ENCODE assay signal across 1 cellular context in the genomic region with DNA sequence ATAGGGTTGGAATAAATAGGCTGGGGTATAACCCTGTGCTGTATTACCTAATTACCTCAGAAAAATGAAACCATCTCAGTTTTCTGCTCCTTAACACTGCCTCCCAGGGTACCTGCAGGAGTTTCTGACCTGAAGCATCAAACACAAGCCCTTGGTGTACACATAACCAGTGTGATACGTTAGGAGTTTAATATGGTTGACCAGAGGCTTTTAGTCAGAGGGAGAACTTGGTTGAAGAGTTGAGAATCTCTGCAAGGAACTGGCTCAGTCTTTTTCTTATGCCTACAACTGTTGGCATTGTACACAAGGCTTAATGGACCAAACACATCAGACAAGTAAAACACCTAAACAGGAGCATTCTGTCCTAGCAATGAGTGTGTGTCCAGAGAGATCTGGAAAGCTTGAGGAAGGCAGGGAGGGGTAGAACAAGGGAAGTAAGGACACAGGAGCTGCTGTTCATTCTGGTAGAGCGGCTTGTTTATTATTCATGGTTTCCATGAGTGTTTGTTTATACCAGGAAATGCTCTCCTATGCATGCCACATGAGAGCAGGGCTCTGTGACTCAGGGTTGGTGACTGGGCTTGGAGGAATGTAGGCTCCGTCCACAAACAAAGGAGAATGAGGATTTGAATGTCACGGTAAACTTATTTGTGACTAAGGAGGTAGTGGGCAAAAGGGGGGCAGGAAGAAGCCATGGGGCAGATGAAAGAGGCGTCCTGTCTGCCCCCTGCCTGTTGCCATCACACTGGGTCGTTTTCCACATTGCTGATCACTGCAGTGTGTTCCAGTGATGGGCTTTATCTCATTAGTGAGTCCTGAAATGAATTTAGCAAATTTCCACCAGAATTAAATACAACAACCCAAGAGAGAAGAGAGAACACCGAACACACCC.
TF ChIP-seq lines count a peak whose summit lies in the region.

No MANE protein-coding gene starts in this region.

TF ChIP-seq in HepG2, 621 proteins besides CTCF, POLR2A, EP300 and RAD21 (continued from another document and continues in another):
- no peak for TF ChIP-seq ZFX (CRISPR knock-in tag; IDR thresholded peaks at IDR 0.05; ENCODE audit: low read depth)
- no peak for TF ChIP-seq HNF4A (CRISPR knock-in tag; IDR thresholded peaks at IDR 0.05)
- TF ChIP-seq SOX6 (IDR thresholded peaks at IDR 0.05), result no peak
- peak; percentile 56; the same call in 1 of the 2 replicates for TF ChIP-seq SOX6 (CRISPR knock-in tag; IDR thresholded peaks at IDR 0.05)
- no peak for TF ChIP-seq SNAI1 (CRISPR knock-in tag; IDR thresholded peaks at IDR 0.05; ENCODE audit: borderline replicate concordance)
- no peak for TF ChIP-seq NFIC (IDR thresholded peaks at IDR 0.05; ENCODE audit: low read length)
- no peak for TF ChIP-seq POLR2G (IDR thresholded peaks at IDR 0.05; ENCODE audit: low read depth, low read length)
- TF ChIP-seq KLF12 (CRISPR knock-in tag; IDR thresholded peaks at IDR 0.05; ENCODE audit: borderline replicate concordance), result no peak
- TF ChIP-seq, protein P1, sequence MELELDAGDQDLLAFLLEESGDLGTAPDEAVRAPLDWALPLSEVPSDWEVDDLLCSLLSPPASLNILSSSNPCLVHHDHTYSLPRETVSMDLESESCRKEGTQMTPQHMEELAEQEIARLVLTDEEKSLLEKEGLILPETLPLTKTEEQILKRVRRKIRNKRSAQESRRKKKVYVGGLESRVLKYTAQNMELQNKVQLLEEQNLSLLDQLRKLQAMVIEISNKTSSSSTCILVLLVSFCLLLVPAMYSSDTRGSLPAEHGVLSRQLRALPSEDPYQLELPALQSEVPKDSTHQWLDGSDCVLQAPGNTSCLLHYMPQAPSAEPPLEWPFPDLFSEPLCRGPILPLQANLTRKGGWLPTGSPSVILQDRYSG (CRISPR knock-in tag; IDR thresholded peaks at IDR 0.05), result no peak
- TF ChIP-seq IRX3 (CRISPR knock-in tag; IDR thresholded peaks at IDR 0.05; ENCODE audit: borderline replicate concordance, low read depth), result no peak
- TF ChIP-seq, protein P2, sequence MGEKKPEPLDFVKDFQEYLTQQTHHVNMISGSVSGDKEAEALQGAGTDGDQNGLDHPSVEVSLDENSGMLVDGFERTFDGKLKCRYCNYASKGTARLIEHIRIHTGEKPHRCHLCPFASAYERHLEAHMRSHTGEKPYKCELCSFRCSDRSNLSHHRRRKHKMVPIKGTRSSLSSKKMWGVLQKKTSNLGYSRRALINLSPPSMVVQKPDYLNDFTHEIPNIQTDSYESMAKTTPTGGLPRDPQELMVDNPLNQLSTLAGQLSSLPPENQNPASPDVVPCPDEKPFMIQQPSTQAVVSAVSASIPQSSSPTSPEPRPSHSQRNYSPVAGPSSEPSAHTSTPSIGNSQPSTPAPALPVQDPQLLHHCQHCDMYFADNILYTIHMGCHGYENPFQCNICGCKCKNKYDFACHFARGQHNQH (CRISPR knock-in tag; IDR thresholded peaks at IDR 0.05), result no peak
- no peak for TF ChIP-seq ZC3H13 (CRISPR knock-in tag; IDR thresholded peaks at IDR 0.05)
- no peak for TF ChIP-seq SP140L (CRISPR knock-in tag; IDR thresholded peaks at IDR 0.05; ENCODE audit: borderline replicate concordance)
- no peak for TF ChIP-seq ZBTB1 (CRISPR knock-in tag; IDR thresholded peaks at IDR 0.05; ENCODE audit: borderline replicate concordance)
- TF ChIP-seq HDAC6 (IDR thresholded peaks at IDR 0.05; ENCODE audit: low read depth, low read length), result no peak
- no peak for TF ChIP-seq ZBTB7B (CRISPR knock-in tag; IDR thresholded peaks at IDR 0.05)
- TF ChIP-seq YEATS4 (CRISPR knock-in tag; IDR thresholded peaks at IDR 0.05; ENCODE audit: borderline replicate concordance), result no peak
- no peak for TF ChIP-seq KLF6 (CRISPR knock-in tag; IDR thresholded peaks at IDR 0.05)
- TF ChIP-seq PAX8 (CRISPR knock-in tag; IDR thresholded peaks at IDR 0.05; ENCODE audit: borderline replicate concordance), result no peak
- TF ChIP-seq ATF7-NPFF (CRISPR knock-in tag; IDR thresholded peaks at IDR 0.05; ENCODE audit: low read depth), result no peak
- no peak for TF ChIP-seq U2AF1 (optimal IDR thresholded peaks at IDR 0.05; ENCODE audit: low read depth, low read length)
- no peak for TF ChIP-seq NCOA1 (CRISPR knock-in tag; IDR thresholded peaks at IDR 0.05)
- TF ChIP-seq ZNF781 (CRISPR knock-in tag; IDR thresholded peaks at IDR 0.05; ENCODE audit: borderline replicate concordance, not compliant biosample characterization), result no peak
- peak; percentile 66; the same call in 1 of the 2 replicates for TF ChIP-seq RARA (CRISPR knock-in tag; IDR thresholded peaks at IDR 0.05)
- TF ChIP-seq SYNCRIP (IDR thresholded peaks at IDR 0.05; ENCODE audit: insufficient read depth, low read depth, low read length), result no peak
- TF ChIP-seq, protein P3, sequence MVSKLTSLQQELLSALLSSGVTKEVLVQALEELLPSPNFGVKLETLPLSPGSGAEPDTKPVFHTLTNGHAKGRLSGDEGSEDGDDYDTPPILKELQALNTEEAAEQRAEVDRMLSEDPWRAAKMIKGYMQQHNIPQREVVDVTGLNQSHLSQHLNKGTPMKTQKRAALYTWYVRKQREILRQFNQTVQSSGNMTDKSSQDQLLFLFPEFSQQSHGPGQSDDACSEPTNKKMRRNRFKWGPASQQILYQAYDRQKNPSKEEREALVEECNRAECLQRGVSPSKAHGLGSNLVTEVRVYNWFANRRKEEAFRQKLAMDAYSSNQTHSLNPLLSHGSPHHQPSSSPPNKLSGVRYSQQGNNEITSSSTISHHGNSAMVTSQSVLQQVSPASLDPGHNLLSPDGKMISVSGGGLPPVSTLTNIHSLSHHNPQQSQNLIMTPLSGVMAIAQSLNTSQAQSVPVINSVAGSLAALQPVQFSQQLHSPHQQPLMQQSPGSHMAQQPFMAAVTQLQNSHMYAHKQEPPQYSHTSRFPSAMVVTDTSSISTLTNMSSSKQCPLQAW (CRISPR knock-in tag; IDR thresholded peaks at IDR 0.05), result no peak
- TF ChIP-seq TBX3 (IDR thresholded peaks at IDR 0.05; ENCODE audit: borderline replicate concordance), result no peak
- TF ChIP-seq ZNF496 (CRISPR knock-in tag; IDR thresholded peaks at IDR 0.05; ENCODE audit: insufficient replicate concordance), result no peak
- TF ChIP-seq ZNF772 (CRISPR knock-in tag; IDR thresholded peaks at IDR 0.05), result no peak
- TF ChIP-seq ZNF556 (CRISPR knock-in tag; IDR thresholded peaks at IDR 0.05; ENCODE audit: borderline replicate concordance), result no peak
- TF ChIP-seq ZNF326 (CRISPR knock-in tag; IDR thresholded peaks at IDR 0.05; ENCODE audit: borderline replicate concordance), result no peak
- TF ChIP-seq ZNF879 (CRISPR knock-in tag; IDR thresholded peaks at IDR 0.05), result no peak
- no peak for TF ChIP-seq ZNF260 (CRISPR knock-in tag; IDR thresholded peaks at IDR 0.05; ENCODE audit: borderline replicate concordance, low read depth)
- TF ChIP-seq, protein P4, sequence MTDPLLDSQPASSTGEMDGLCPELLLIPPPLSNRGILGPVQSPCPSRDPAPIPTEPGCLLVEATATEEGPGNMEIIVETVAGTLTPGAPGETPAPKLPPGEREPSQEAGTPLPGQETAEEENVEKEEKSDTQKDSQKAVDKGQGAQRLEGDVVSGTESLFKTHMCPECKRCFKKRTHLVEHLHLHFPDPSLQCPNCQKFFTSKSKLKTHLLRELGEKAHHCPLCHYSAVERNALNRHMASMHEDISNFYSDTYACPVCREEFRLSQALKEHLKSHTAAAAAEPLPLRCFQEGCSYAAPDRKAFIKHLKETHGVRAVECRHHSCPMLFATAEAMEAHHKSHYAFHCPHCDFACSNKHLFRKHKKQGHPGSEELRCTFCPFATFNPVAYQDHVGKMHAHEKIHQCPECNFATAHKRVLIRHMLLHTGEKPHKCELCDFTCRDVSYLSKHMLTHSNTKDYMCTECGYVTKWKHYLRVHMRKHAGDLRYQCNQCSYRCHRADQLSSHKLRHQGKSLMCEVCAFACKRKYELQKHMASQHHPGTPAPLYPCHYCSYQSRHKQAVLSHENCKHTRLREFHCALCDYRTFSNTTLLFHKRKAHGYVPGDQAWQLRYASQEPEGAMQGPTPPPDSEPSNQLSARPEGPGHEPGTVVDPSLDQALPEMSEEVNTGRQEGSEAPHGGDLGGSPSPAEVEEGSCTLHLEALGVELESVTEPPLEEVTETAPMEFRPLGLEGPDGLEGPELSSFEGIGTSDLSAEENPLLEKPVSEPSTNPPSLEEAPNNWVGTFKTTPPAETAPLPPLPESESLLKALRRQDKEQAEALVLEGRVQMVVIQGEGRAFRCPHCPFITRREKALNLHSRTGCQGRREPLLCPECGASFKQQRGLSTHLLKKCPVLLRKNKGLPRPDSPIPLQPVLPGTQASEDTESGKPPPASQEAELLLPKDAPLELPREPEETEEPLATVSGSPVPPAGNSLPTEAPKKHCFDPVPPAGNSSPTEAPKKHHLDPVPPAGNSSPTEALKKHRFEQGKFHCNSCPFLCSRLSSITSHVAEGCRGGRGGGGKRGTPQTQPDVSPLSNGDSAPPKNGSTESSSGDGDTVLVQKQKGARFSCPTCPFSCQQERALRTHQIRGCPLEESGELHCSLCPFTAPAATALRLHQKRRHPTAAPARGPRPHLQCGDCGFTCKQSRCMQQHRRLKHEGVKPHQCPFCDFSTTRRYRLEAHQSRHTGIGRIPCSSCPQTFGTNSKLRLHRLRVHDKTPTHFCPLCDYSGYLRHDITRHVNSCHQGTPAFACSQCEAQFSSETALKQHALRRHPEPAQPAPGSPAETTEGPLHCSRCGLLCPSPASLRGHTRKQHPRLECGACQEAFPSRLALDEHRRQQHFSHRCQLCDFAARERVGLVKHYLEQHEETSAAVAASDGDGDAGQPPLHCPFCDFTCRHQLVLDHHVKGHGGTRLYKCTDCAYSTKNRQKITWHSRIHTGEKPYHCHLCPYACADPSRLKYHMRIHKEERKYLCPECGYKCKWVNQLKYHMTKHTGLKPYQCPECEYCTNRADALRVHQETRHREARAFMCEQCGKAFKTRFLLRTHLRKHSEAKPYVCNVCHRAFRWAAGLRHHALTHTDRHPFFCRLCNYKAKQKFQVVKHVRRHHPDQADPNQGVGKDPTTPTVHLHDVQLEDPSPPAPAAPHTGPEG (CRISPR knock-in tag; IDR thresholded peaks at IDR 0.05), result no peak
- TF ChIP-seq, protein P5, sequence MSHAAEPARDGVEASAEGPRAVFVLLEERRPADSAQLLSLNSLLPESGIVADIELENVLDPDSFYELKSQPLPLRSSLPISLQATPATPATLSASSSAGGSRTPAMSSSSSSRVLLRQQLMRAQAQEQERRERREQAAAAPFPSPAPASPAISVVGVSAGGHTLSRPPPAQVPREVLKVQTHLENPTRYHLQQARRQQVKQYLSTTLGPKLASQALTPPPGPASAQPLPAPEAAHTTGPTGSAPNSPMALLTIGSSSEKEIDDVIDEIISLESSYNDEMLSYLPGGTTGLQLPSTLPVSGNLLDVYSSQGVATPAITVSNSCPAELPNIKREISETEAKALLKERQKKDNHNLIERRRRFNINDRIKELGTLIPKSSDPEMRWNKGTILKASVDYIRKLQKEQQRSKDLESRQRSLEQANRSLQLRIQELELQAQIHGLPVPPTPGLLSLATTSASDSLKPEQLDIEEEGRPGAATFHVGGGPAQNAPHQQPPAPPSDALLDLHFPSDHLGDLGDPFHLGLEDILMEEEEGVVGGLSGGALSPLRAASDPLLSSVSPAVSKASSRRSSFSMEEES (CRISPR knock-in tag; IDR thresholded peaks at IDR 0.05), result peak; percentile 30; the same call in 1 of the 2 replicates
- TF ChIP-seq RORA (CRISPR knock-in tag; IDR thresholded peaks at IDR 0.05), result no peak
- TF ChIP-seq PHF8 (CRISPR knock-in tag; IDR thresholded peaks at IDR 0.05), result no peak
- TF ChIP-seq HOXA9 (CRISPR knock-in tag; IDR thresholded peaks at IDR 0.05; ENCODE audit: borderline replicate concordance), result no peak
- no peak for TF ChIP-seq ZNF235 (CRISPR knock-in tag; IDR thresholded peaks at IDR 0.05; ENCODE audit: borderline replicate concordance)
- TF ChIP-seq ZNF598 (CRISPR knock-in tag; IDR thresholded peaks at IDR 0.05; ENCODE audit: borderline replicate concordance), result no peak
- no peak for TF ChIP-seq ZNF296 (CRISPR knock-in tag; conservative IDR thresholded peaks at IDR 0.05)
- no peak for TF ChIP-seq ZNF605 (CRISPR knock-in tag; IDR thresholded peaks at IDR 0.05)
- no peak for TF ChIP-seq XBP1 (CRISPR knock-in tag; IDR thresholded peaks at IDR 0.05)
- TF ChIP-seq, protein P6, sequence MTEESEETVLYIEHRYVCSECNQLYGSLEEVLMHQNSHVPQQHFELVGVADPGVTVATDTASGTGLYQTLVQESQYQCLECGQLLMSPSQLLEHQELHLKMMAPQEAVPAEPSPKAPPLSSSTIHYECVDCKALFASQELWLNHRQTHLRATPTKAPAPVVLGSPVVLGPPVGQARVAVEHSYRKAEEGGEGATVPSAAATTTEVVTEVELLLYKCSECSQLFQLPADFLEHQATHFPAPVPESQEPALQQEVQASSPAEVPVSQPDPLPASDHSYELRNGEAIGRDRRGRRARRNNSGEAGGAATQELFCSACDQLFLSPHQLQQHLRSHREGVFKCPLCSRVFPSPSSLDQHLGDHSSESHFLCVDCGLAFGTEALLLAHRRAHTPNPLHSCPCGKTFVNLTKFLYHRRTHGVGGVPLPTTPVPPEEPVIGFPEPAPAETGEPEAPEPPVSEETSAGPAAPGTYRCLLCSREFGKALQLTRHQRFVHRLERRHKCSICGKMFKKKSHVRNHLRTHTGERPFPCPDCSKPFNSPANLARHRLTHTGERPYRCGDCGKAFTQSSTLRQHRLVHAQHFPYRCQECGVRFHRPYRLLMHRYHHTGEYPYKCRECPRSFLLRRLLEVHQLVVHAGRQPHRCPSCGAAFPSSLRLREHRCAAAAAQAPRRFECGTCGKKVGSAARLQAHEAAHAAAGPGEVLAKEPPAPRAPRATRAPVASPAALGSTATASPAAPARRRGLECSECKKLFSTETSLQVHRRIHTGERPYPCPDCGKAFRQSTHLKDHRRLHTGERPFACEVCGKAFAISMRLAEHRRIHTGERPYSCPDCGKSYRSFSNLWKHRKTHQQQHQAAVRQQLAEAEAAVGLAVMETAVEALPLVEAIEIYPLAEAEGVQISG (CRISPR knock-in tag; IDR thresholded peaks at IDR 0.05), result no peak
- TF ChIP-seq, protein P7, sequence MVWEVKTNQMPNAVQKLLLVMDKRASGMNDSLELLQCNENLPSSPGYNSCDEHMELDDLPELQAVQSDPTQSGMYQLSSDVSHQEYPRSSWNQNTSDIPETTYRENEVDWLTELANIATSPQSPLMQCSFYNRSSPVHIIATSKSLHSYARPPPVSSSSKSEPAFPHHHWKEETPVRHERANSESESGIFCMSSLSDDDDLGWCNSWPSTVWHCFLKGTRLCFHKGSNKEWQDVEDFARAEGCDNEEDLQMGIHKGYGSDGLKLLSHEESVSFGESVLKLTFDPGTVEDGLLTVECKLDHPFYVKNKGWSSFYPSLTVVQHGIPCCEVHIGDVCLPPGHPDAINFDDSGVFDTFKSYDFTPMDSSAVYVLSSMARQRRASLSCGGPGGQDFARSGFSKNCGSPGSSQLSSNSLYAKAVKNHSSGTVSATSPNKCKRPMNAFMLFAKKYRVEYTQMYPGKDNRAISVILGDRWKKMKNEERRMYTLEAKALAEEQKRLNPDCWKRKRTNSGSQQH (CRISPR knock-in tag; IDR thresholded peaks at IDR 0.05; ENCODE audit: low read depth), result peak; percentile 53; the same call in 1 of the 2 replicates
- TF ChIP-seq, protein P8, sequence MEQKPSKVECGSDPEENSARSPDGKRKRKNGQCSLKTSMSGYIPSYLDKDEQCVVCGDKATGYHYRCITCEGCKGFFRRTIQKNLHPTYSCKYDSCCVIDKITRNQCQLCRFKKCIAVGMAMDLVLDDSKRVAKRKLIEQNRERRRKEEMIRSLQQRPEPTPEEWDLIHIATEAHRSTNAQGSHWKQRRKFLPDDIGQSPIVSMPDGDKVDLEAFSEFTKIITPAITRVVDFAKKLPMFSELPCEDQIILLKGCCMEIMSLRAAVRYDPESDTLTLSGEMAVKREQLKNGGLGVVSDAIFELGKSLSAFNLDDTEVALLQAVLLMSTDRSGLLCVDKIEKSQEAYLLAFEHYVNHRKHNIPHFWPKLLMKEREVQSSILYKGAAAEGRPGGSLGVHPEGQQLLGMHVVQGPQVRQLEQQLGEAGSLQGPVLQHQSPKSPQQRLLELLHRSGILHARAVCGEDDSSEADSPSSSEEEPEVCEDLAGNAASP (CRISPR knock-in tag; IDR thresholded peaks at IDR 0.05; ENCODE audit: borderline replicate concordance), result no peak
- no peak for TF ChIP-seq DPF2 (CRISPR knock-in tag; IDR thresholded peaks at IDR 0.05; ENCODE audit: borderline replicate concordance, low read depth)
